Comparison of ENCODE assay signal across 33 cellular contexts in the genomic region with DNA sequence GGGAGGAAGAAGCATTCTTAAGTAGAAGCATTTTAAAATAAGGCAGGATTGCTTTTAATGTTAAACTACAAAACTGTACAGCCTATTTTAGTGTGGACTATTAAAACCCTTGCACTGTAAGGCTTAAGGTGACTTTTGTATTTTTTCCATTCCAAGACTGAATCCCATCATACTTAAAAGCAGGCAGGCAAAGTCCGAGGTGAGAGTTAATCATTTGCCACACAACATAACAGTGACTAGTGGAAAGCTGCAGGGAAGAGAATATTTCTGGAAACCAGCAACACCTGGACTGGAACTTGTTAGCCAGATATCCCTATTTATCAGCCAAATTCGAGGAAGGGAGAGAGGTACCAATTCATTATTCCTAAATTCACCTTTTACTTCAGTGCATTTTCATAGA. TPM values are rescaled to one million over a fixed set of nuclear protein-coding genes. Genes with fewer than 3 reads are reported as not detected.
DNase-seq lines count a peak whose midpoint lies in the region; ATAC-seq, FAIRE-seq and TF ChIP-seq lines count a peak whose summit lies in the region.
"Had no signal": no experiment of that assay in that cellular context is flagged by ENCODE, and none has a peak within 500 bp of the region (broad histone marks: within the 10 kb centered on the region; RNA-seq: fewer than 3 reads in every experiment).

No MANE protein-coding gene starts in this region.

- H3K4me1 ChIP-seq in Peyer's patch: peaks cover 0 to 17% (median 8%) of the 10 kb centered on the region in 4 donors
- peaks cover 0 to 2% of the 10 kb centered on the region in 2 donors for H3K4me1 ChIP-seq in small intestine (ENCODE audit: control insufficient read depth in 2 of 2, insufficient read depth in 1 of 2, low read depth in 1 of 2, low read length in 1 of 2)
- H3K4me1 ChIP-seq in aorta (ENCODE audit: control insufficient read depth in 1 of 2, insufficient read depth in 2 of 2, low read length in 2 of 2): no peaks in the 10 kb centered on the region
- H3K4me1 ChIP-seq: parathyroid adenoma had no signal

- 13 to 61% (median 35%) methylated on average over 2 of the region's 2 CpGs for WGBS in small intestine, 3 donors
- WGBS in aorta, 2 donors: 94% methylated on average over 2 of the region's 2 CpGs

- H3K4me3 ChIP-seq in Peyer's patch (peak overlapping the region in 3 of 4 donors; percentile 53 to 76 (median 67)), small intestine (ENCODE audit: low read depth in 1 of 2, low read length in 2 of 2) (peak overlapping the region in 1 of 2 donors; percentile 96), aorta (ENCODE audit: low read length in 2 of 2) (no peak overlapping the region)
- H3K4me3 ChIP-seq: HAP-1 had no signal

- no peaks in the 10 kb centered on the region for H3K9me3 ChIP-seq in Peyer's patch
- no peaks in the 10 kb centered on the region for H3K9me3 ChIP-seq in small intestine (ENCODE audit: control insufficient read depth, low read depth)
- H3K9me3 ChIP-seq in aorta (ENCODE audit: control insufficient read depth, low read length): no peaks in the 10 kb centered on the region
- H3K9me3 ChIP-seq: HAP-1, heart left ventricle, thoracic aorta had no signal

- DNase-seq in DMS53 treated with DMSO at 0.1 percent for 48 hours (lab: John Stamatoyannopoulos, UW; ENCODE audit: unreplicated experiment) (peak; percentile 28), Peyer's patch (no peak), left colon (no peak), small intestine (peak; percentile 84), DMS79 (lab: John Stamatoyannopoulos, UW) (no peak), aorta (no peak), GM13976 (ENCODE audit: low spot score) (no peak)
- no peak for DNase-seq in effector CD4-positive, alpha-beta T cell
- DNase-seq: activated CD4-positive, CD25-positive, alpha-beta regulatory T cell treated with anti-CD3 and anti-CD28 coated beads, Interleukin-2, amount 50 U/mL, for 72 hours; activated naive CD4-positive, alpha-beta T cell treated with anti-CD3 and anti-CD28 coated beads, Interleukin-2, amount 50 U/mL, for 16 hours; amniotic stem cell; DMS 273 treated with DMSO at 0.1 percent for 48 hours; heart left ventricle; left cardiac atrium; naive thymus-derived CD4-positive, alpha-beta T cell; NCI-H1417; NCI-H2081 treated with DMSO at 0.1 percent for 48 hours; NCI-H345; NCI-H82; stimulated activated CD4-positive, alpha-beta T cell treated with anti-CD3 and anti-CD28 coated beads, Interleukin-4, amount 100 ng/mL, for 4 hours; stimulated activated naive B cell treated with anti-CD40 and anti-IgM and Interleukin-4, amounts not matched to agents 10 μg/mL and 1 μg/mL and 100 μg/mL, for 72 hours had no signal

- no peaks in the 10 kb centered on the region for H3K36me3 ChIP-seq in Peyer's patch
- no peaks in the 10 kb centered on the region for H3K36me3 ChIP-seq in small intestine (ENCODE audit: control insufficient read depth in 2 of 2, insufficient read depth in 2 of 2, low read length in 2 of 2)
- H3K36me3 ChIP-seq in aorta (ENCODE audit: control insufficient read depth in 1 of 2, insufficient read depth in 2 of 2, low read length in 1 of 2): no peaks in the 10 kb centered on the region
- H3K36me3 ChIP-seq: heart left ventricle, thoracic aorta had no signal

- TF ChIP-seq POLR2A in Peyer's patch (IDR thresholded peaks at IDR 0.05): peak in 1 of 2 donors; percentile 31

- TF ChIP-seq CTCF in Peyer's patch (IDR thresholded peaks at IDR 0.05) (no peak), GM13976 (IDR thresholded peaks at IDR 0.05; ENCODE audit: borderline replicate concordance, control extremely low read depth, extremely low read depth, insufficient read depth, missing control alignments) (no peak)

- in situ Hi-C loops in GM13976 (cut with MboI; ENCODE audit: low sequenced_read_pairs, unreplicated experiment): no loop called here

- H3K27me3 ChIP-seq in Peyer's patch (no peaks in the 10 kb centered on the region), small intestine (ENCODE audit: control insufficient read depth in 2 of 2, insufficient read depth in 2 of 2, low read length in 2 of 2) (peaks cover 0 to 8% of the 10 kb centered on the region in 2 donors), aorta (ENCODE audit: control insufficient read depth in 1 of 2, insufficient read depth in 2 of 2, low read length in 1 of 2) (no peaks in the 10 kb centered on the region)

- H3K27ac ChIP-seq in Peyer's patch (peak overlapping the region in 2 of 4 donors; percentile 93 to 94), small intestine (ENCODE audit: low read depth in 1 of 2, low read length in 1 of 2) (peak overlapping the region in 1 of 2 donors; percentile 99), aorta (ENCODE audit: low read depth in 1 of 2, low read length in 2 of 2) (no peak overlapping the region)
- H3K27ac ChIP-seq: heart left ventricle, parathyroid adenoma, thoracic aorta had no signal

- ATAC-seq in left colon: peak; percentile 13
- ATAC-seq in aorta (ENCODE audit: low FRiP score): no peak
- ATAC-seq: activated CD8-positive, alpha-beta T cell treated with anti-CD3 and anti-CD28 coated beads for 36 hours; activated T-helper 17 cell treated with anti-CD3 and anti-CD28 coated beads, Interleukin-2, amount 50 U/mL, for 72 hours; esophagus mucosa; left cardiac atrium; naive thymus-derived CD4-positive, alpha-beta T cell; sciatic nerve; stimulated activated naive B cell treated with anti-CD40 and anti-IgM and Interleukin-4, amounts not matched to agents 10 μg/mL and 1 μg/mL and 100 μg/mL, for 72 hours had no signal

- no peak for FAIRE-seq in small intestine (lab: Jason Lieb, UNC)
- FAIRE-seq: bronchial epithelial cell, colon, GM19239, TTC549 had no signal

- intact Hi-C loops in left colon (cut with DNase I, micrococcal nuclease) (no loop called here), aorta (cut with DNase I) (no loop called here)

RNA-seq across cellular contexts. Expression of a gene that starts 3.5 kb away (rescaled TPM):
- 100 to 1,000 TPM in 3 of 4 donors, 10 to 100 TPM in 1; 23.1 to 242 (median 145) TPM for total RNA-seq in Peyer's patch
- 100 to 1,000 TPM; 177 to 290 TPM for total RNA-seq in left colon
- 100 to 1,000 TPM in 2 of 3 donors, 10 to 100 TPM in 1; 58.9 to 179 (median 155) TPM for polyA plus RNA-seq in small intestine
- total RNA-seq in aorta: 1 to 10 TPM; 1.1 to 1.6 TPM
- 10 to 100 TPM in 1 of 2 donors, under 1 TPM in 1; 0.69 to 18.4 TPM for polyA plus RNA-seq in aorta
- total RNA-seq: activated CD8-positive, alpha-beta T cell treated with anti-CD3 and anti-CD28 coated beads for 36 hours; activated T-helper 17 cell treated with anti-CD3 and anti-CD28 coated beads, Interleukin-2, amount 50 U/mL, for 72 hours; G401; naive thymus-derived CD4-positive, alpha-beta T cell; sciatic nerve had no signal
- polyA plus RNA-seq: naive thymus-derived CD4-positive, alpha-beta T cell had no signal

Comparison
In these comparisons a context has a peak if more than half of its experiments do, and no peak if none do; other contexts are left out.
1. DNase-seq: peak in DMS53 treated with DMSO at 0.1 percent for 48 hours (single experiment) and small intestine (single experiment); none in Peyer's patch (0 of 3), left colon (0 of 2), DMS79 (single experiment), effector CD4-positive, alpha-beta T cell (single experiment), aorta (0 of 2) and GM13976 (single experiment).
2. H3K4me3 ChIP-seq: peak in Peyer's patch (3 of 4); none in aorta (0 of 2).
3. RNA of a gene that starts 3.5 kb away (total RNA-seq): 177 to 290 TPM in left colon and 23.1 to 242 TPM in Peyer's patch; 1.1 to 1.6 TPM in aorta; every median in the first group is over 4 times any median in the second.